ENCODE assay signal across 1 cellular context in the genomic region with DNA sequence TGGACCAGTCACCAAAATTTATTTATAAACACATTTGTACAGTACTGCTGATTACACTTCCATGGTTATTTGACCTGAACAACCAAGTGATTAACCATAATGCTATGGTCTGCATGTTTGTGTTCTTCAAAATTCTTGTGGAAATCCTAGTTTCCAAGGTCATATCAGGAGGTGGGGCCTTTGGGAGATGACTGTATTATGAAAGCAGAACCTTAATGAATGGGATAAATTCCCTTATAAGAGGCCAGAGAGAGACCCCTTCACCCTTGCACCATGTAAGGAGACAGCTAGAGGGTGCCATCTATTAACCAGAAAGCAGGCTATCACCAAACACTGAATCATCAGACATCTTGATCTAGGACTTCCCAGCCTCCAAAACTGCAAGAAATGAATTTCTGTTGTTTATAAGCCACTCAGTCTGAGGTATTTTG.
TF ChIP-seq lines count a peak whose summit lies in the region.

No MANE protein-coding gene starts in this region.

TF ChIP-seq in GM12878, 131 proteins besides CTCF, POLR2A, EP300 and RAD21 (continued from another document):
- TF ChIP-seq RUNX3 (IDR thresholded peaks at IDR 0.05; ENCODE audit: low read length) (peak; percentile 36; the same call in 1 of the 2 replicates), SMC3 (IDR thresholded peaks at IDR 0.05; ENCODE audit: borderline replicate concordance, low read length) (peak; percentile 41; the same call in 1 of the 2 replicates)
